ENCODE assay signal across 6 cellular contexts in genomic region chr3:65449841-65450416, GRCh38.
"Had no signal": no experiment of that assay in that cellular context is flagged by ENCODE, and none has a peak within 500 bp of the region (broad histone marks: within the 10 kb centered on the region; RNA-seq: fewer than 3 reads in every experiment).

No MANE protein-coding gene starts in this region.

- H3K27ac Mint-ChIP-seq: IgD-negative memory B cell had no signal

- H3K4me1 Mint-ChIP-seq: IgD-negative memory B cell had no signal

- H3K9ac ChIP-seq: GM23248, KMS-11 had no signal

- H3K27ac ChIP-seq: GM23248, KMS-11 had no signal

- H2AFZ ChIP-seq: GM23248 had no signal

- H3K4me3 ChIP-seq: GM23248 had no signal

- H3K4me3 Mint-ChIP-seq: IgD-negative memory B cell had no signal

- H3K27me3 Mint-ChIP-seq: IgD-negative memory B cell had no signal

- H3K4me2 ChIP-seq: KMS-11 had no signal

- DNase-seq: GM23248, HCEC 1CT, Karpas-422, KBM-7 had no signal

- H3K36me3 Mint-ChIP-seq: IgD-negative memory B cell had no signal
